Comparison of ENCODE assay signal across 2 cellular contexts in genomic region chr3:194971965-194972364, GRCh38.
TF ChIP-seq lines count a peak whose summit lies in the region.

No MANE protein-coding gene starts in this region.

TF ChIP-seq in GM23338, 12 proteins besides CTCF, POLR2A, EP300 and RAD21:
- TF ChIP-seq ZNF462 (CRISPR knock-in tag; IDR thresholded peaks at IDR 0.05), result no peak
- TF ChIP-seq ZNF114 (CRISPR knock-in tag; IDR thresholded peaks at IDR 0.05), result no peak
- TF ChIP-seq JUNB (IDR thresholded peaks at IDR 0.05; ENCODE audit: unreplicated experiment), result no peak
- TF ChIP-seq EZH2 (IDR thresholded peaks at IDR 0.05; ENCODE audit: low read depth, unreplicated experiment), result no peak
- TF ChIP-seq STAT1 (IDR thresholded peaks at IDR 0.05; ENCODE audit: unreplicated experiment), result no peak
- TF ChIP-seq REST (IDR thresholded peaks at IDR 0.05; ENCODE audit: unreplicated experiment), result no peak
- no peak for TF ChIP-seq POLR2AphosphoS5 (IDR thresholded peaks at IDR 0.05; ENCODE audit: low read depth)
- no peak for TF ChIP-seq EZH2phosphoT487 (IDR thresholded peaks at IDR 0.05; ENCODE audit: unreplicated experiment)
- TF ChIP-seq NANOG (IDR thresholded peaks at IDR 0.05; ENCODE audit: borderline replicate concordance), result no peak
- TF ChIP-seq ETS1 (IDR thresholded peaks at IDR 0.05), result no peak
- TF ChIP-seq CREB1 (CRISPR knock-in tag; IDR thresholded peaks at IDR 0.05; ENCODE audit: low read depth), result no peak
- TF ChIP-seq ZNF331 (CRISPR knock-in tag; IDR thresholded peaks at IDR 0.05; ENCODE audit: low read depth), result no peak

TF ChIP-seq in H1, 55 proteins besides CTCF, POLR2A, EP300 and RAD21:
- TF ChIP-seq TBP (IDR thresholded peaks at IDR 0.05; ENCODE audit: low read depth, low read length), result no peak
- TF ChIP-seq NANOG (IDR thresholded peaks at IDR 0.05; ENCODE audit: insufficient read depth, low read depth, low read length, poor library complexity, severe bottlenecking), result no peak
TF ChIP-seq in H1: peak in this region for 0.
